Comparison of ENCODE assay signal across 13 cellular contexts in genomic region chr13:98909016-98909415, GRCh38.
A peak's percentile ranks its signal among the peaks of the same experiment; 100 is the strongest.
DNase-seq lines count a peak whose midpoint lies in the region; ATAC-seq and TF ChIP-seq lines count a peak whose summit lies in the region.
"Had no signal": no experiment of that assay in that cellular context is flagged by ENCODE, and none has a peak within 500 bp of the region (broad histone marks: within the 10 kb centered on the region; RNA-seq: fewer than 3 reads in every experiment).

No MANE protein-coding gene starts in this region.

- no peaks in the 10 kb centered on the region for H3K27me3 ChIP-seq in subcutaneous abdominal adipose tissue (ENCODE audit: control insufficient read depth in 5 of 5, insufficient read depth in 4 of 5, low read length in 5 of 5)

- no peaks in the 10 kb centered on the region for H3K27me3 Mint-ChIP-seq in activated T-helper 1 cell treated with anti-CD3 and anti-CD28 coated beads, Interleukin-12 subunit alpha, Interleukin-12 subunit beta, Interleukin-2, Interleukin-4 antibody, amounts not matched to agents 30 ng/mL and 10 ng/mL and 1 ng/mL, durations not matched to agents 14 hours and 24 hours and 36 hours (ENCODE audit: insufficient read depth)
- H3K27me3 Mint-ChIP-seq: brain had no signal

- peaks cover 0 to 8% (median 0%) of the 10 kb centered on the region in 5 donors for H3K4me1 ChIP-seq in subcutaneous abdominal adipose tissue (ENCODE audit: control insufficient read depth in 5 of 5, insufficient read depth in 5 of 5, low read length in 5 of 5)

- peaks cover 63% of the 10 kb centered on the region for H3K4me1 Mint-ChIP-seq in activated T-helper 1 cell treated with anti-CD3 and anti-CD28 coated beads, Interleukin-12 subunit alpha, Interleukin-12 subunit beta, Interleukin-2, Interleukin-4 antibody, amounts not matched to agents 30 ng/mL and 10 ng/mL and 1 ng/mL, durations not matched to agents 14 hours and 24 hours and 36 hours (ENCODE audit: low read depth)
- H3K4me1 Mint-ChIP-seq: brain had no signal

- peak; percentile 17 for DNase-seq in activated T-cell treated with anti-CD3 and anti-CD28 coated beads for 24 hours (ENCODE audit: low read depth)
- no peak for DNase-seq in activated T-cell treated with anti-CD3 and anti-CD28 coated beads, Interleukin-2, amount 50 U/mL, for 1 hour
- DNase-seq in activated T-helper 1 cell treated with anti-CD3 and anti-CD28 coated beads, Interleukin-12 subunit alpha, Interleukin-12 subunit beta, Interleukin-2, Interleukin-4 antibody, amounts not matched to agents 30 ng/mL and 10 ng/mL and 1 ng/mL, durations not matched to agents 14 hours and 24 hours and 36 hours (ENCODE audit: low spot score), result peak; percentile 19
- peak; percentile 18 for DNase-seq in fibroblast of the aortic adventitia (ENCODE audit: low read depth)
- DNase-seq in GDM1 (lab: John Stamatoyannopoulos, UW), result no peak
- DNase-seq: DND-41, NCI-H1417, NCI-H748 treated with DMSO at 0.1 percent for 48 hours had no signal

- ATAC-seq in HG03442 (IDR thresholded peaks at IDR 0.05; ENCODE audit: unreplicated experiment) (no peak), HG03520 (IDR thresholded peaks at IDR 0.05; ENCODE audit: unreplicated experiment) (no peak)

- peaks cover 0 to 3% (median 0%) of the 10 kb centered on the region in 5 donors for H3K36me3 ChIP-seq in subcutaneous abdominal adipose tissue (ENCODE audit: control insufficient read depth in 5 of 5, insufficient read depth in 5 of 5, low read length in 5 of 5)

- peaks cover 37% of the 10 kb centered on the region for H3K36me3 Mint-ChIP-seq in activated T-helper 1 cell treated with anti-CD3 and anti-CD28 coated beads, Interleukin-12 subunit alpha, Interleukin-12 subunit beta, Interleukin-2, Interleukin-4 antibody, amounts not matched to agents 30 ng/mL and 10 ng/mL and 1 ng/mL, durations not matched to agents 14 hours and 24 hours and 36 hours (ENCODE audit: low read depth)
- H3K36me3 Mint-ChIP-seq: brain had no signal

- peak overlapping the region; percentile 73 for H3K27ac ChIP-seq in subcutaneous abdominal adipose tissue (ENCODE audit: low read depth, low read length)
- H3K27ac ChIP-seq: HL-60 had no signal

- peak overlapping the region; percentile 52 for H3K4me3 Mint-ChIP-seq in activated T-helper 1 cell treated with anti-CD3 and anti-CD28 coated beads, Interleukin-12 subunit alpha, Interleukin-12 subunit beta, Interleukin-2, Interleukin-4 antibody, amounts not matched to agents 30 ng/mL and 10 ng/mL and 1 ng/mL, durations not matched to agents 14 hours and 24 hours and 36 hours
- H3K4me3 Mint-ChIP-seq: brain had no signal

- no peak overlapping the region for H3K4me3 ChIP-seq in fibroblast of the aortic adventitia (ENCODE audit: low read depth, low read length)
- no peak overlapping the region for H3K4me3 ChIP-seq in subcutaneous abdominal adipose tissue (ENCODE audit: low read depth in 1 of 5, low read length in 5 of 5)

- intact Hi-C loops in activated T-helper 1 cell treated with anti-CD3 and anti-CD28 coated beads, Interleukin-12 subunit alpha, Interleukin-12 subunit beta, Interleukin-2, Interleukin-4 antibody, amounts not matched to agents 30 ng/mL and 10 ng/mL and 1 ng/mL, durations not matched to agents 14 hours and 24 hours and 36 hours (cut with micrococcal nuclease), result loop anchor here (5.0 kb wide), 1 partner anchor 178 kb away; no protein-coding TSS in a partner anchor

- no peak overlapping the region for H3K9ac ChIP-seq in subcutaneous abdominal adipose tissue (ENCODE audit: low read length in 5 of 5)

- no peaks in the 10 kb centered on the region for H3K9me3 ChIP-seq in subcutaneous abdominal adipose tissue (ENCODE audit: control insufficient read depth in 5 of 5, low read length in 5 of 5)

- no peaks in the 10 kb centered on the region for H3K9me3 Mint-ChIP-seq in activated T-helper 1 cell treated with anti-CD3 and anti-CD28 coated beads, Interleukin-12 subunit alpha, Interleukin-12 subunit beta, Interleukin-2, Interleukin-4 antibody, amounts not matched to agents 30 ng/mL and 10 ng/mL and 1 ng/mL, durations not matched to agents 14 hours and 24 hours and 36 hours
- H3K9me3 Mint-ChIP-seq: brain had no signal

- H3K27ac Mint-ChIP-seq in activated T-helper 1 cell treated with anti-CD3 and anti-CD28 coated beads, Interleukin-12 subunit alpha, Interleukin-12 subunit beta, Interleukin-2, Interleukin-4 antibody, amounts not matched to agents 30 ng/mL and 10 ng/mL and 1 ng/mL, durations not matched to agents 14 hours and 24 hours and 36 hours, result peak overlapping the region; percentile 97
- H3K27ac Mint-ChIP-seq: brain had no signal

- no peak for TF ChIP-seq CTCF in fibroblast of the aortic adventitia (IDR thresholded peaks at IDR 0.05; ENCODE audit: insufficient read depth, low read length)

Comparison
In these comparisons a context has a peak if more than half of its experiments do, and no peak if none do; other contexts are left out.
1. DNase-seq: peak in activated T-cell treated with anti-CD3 and anti-CD28 coated beads for 24 hours (single experiment), activated T-helper 1 cell treated with anti-CD3 and anti-CD28 coated beads, Interleukin-12 subunit alpha, Interleukin-12 subunit beta, Interleukin-2, Interleukin-4 antibody, amounts not matched to agents 30 ng/mL and 10 ng/mL and 1 ng/mL, durations not matched to agents 14 hours and 24 hours and 36 hours (single experiment) and fibroblast of the aortic adventitia (single experiment); none in activated T-cell treated with anti-CD3 and anti-CD28 coated beads, Interleukin-2, amount 50 U/mL, for 1 hour (single experiment) and GDM1 (single experiment).